Comparison of ENCODE assay signal across 1 cellular context in the genomic region with DNA sequence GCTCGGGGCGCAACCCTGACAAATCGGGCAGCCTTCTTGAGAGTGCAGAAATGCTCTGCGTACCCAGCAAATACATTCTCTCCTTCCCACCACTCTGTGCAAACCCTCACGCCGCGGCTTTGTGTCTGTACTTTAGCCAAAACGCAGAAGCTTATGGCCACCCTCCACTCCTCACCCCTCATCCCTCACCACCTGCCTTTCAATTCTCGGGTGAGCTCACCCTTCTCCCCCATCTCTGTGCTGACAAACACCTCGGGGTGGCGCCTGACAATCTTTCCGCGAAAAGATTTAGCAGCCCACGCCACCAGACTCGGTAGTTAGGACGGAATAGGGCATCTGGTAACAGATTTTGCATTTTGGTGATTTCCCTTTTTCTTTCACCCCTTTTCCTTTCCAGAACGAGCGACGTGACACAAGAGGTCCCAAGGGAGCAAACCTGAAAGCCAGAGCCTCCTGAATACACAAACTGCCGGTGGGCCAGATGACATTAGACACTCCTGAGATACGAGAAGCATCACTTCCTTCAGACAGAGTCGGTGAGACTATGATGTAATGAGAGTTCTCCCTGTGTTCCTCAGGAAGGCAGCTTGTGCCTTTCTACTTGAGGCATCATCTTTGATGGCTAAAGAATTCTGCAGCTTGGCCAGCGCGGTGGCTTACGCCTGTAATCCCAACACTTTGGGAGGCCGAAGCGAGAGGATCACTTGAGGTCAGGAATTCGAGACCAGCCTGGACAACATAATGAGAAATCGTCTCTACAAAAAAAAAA.
TF ChIP-seq lines count a peak whose summit lies in the region.

No MANE protein-coding gene starts in this region.

TF ChIP-seq in HEK293, 187 proteins besides CTCF, POLR2A, EP300 and RAD21 (continued from another document):
- TF ChIP-seq ZBTB10 (tag by site-specific recombination; IDR thresholded peaks at IDR 0.05): no peak
- no peak for TF ChIP-seq ZNF148 (tag by site-specific recombination; IDR thresholded peaks at IDR 0.05; ENCODE audit: borderline replicate concordance)
- no peak for TF ChIP-seq ZNF768 (tag by site-specific recombination; IDR thresholded peaks at IDR 0.05)
- TF ChIP-seq GFI1B (tag by site-specific recombination; IDR thresholded peaks at IDR 0.05): peak; percentile 76; the same call in 1 of the 2 replicates
- no peak for TF ChIP-seq ZNF837 (tag by site-specific recombination; IDR thresholded peaks at IDR 0.05)
- TF ChIP-seq ZNF785 (tag by site-specific recombination; IDR thresholded peaks at IDR 0.05): no peak
- TF ChIP-seq ZNF114 (tag by site-specific recombination; IDR thresholded peaks at IDR 0.05): no peak
- peak; percentile 57 for TF ChIP-seq PATZ1 (tag by site-specific recombination; IDR thresholded peaks at IDR 0.05)
- no peak for TF ChIP-seq ZBTB20 (tag by site-specific recombination; IDR thresholded peaks at IDR 0.05)
- TF ChIP-seq ZNF747 (tag by site-specific recombination; IDR thresholded peaks at IDR 0.05): no peak
- no peak for TF ChIP-seq ZNF132 (tag by site-specific recombination; IDR thresholded peaks at IDR 0.05; ENCODE audit: borderline replicate concordance)
- TF ChIP-seq ZNF433 (tag by site-specific recombination; IDR thresholded peaks at IDR 0.05; ENCODE audit: low read depth): no peak
- TF ChIP-seq FEZF1 (tag by site-specific recombination; IDR thresholded peaks at IDR 0.05): no peak
- no peak for TF ChIP-seq ZNF184 (tag by site-specific recombination; IDR thresholded peaks at IDR 0.05)
- TF ChIP-seq KLF16 (tag by site-specific recombination; IDR thresholded peaks at IDR 0.05): no peak; the same call in 1 of the 2 replicates
- no peak for TF ChIP-seq ZNF354C (tag by site-specific recombination; IDR thresholded peaks at IDR 0.05; ENCODE audit: borderline replicate concordance, low read depth)
